Comparison of ENCODE assay signal across 14 cellular contexts in the genomic region with DNA sequence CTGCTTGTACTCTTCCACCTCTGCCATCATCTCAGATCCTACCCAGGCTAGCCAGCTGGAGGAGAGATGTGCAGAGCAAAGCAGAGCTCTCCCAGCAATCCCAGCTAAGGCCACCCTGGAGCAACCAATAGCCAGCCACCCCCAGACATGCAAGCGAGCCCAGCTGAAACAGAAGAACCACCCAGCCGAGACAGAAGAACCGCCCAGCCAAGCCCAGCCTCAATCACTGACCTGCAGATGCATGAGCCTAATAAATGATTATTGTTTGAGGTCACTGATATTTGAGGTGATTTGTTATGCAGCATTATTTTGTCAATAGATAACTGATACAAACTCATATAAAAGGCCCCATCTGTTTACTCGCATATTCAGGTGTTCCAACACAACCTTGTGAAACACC.
"Had no signal": no experiment of that assay in that cellular context is flagged by ENCODE, and none has a peak within 500 bp of the region (broad histone marks: within the 10 kb centered on the region; RNA-seq: fewer than 3 reads in every experiment).

No MANE protein-coding gene starts in this region.

- ATAC-seq: activated T-cell treated with anti-CD3 and anti-CD28 coated beads, Interleukin-2, amount 50 U/mL, for 72 hours; effector memory CD8-positive, alpha-beta T cell; psoas muscle; stimulated activated effector memory CD8-positive, alpha-beta T cell treated with anti-CD3 and anti-CD28 coated beads, Interleukin-12 subunit alpha, Interleukin-12 subunit beta, amount 100 ng/mL, for 72 hours had no signal

- H3K9me3 Mint-ChIP-seq: effector memory CD8-positive, alpha-beta T cell had no signal

- H3K27me3 ChIP-seq: SJSA1, tibial nerve had no signal

- H3K36me3 ChIP-seq: SJSA1, tibial nerve had no signal

- H3K4me3 ChIP-seq: psoas muscle, SJSA1, tibial nerve had no signal

- H3K36me3 Mint-ChIP-seq: stimulated activated effector memory CD8-positive, alpha-beta T cell treated with anti-CD3 and anti-CD28 coated beads, Interleukin-12 subunit alpha, Interleukin-12 subunit beta, amount 100 ng/mL, for 72 hours had no signal

- H3K27ac ChIP-seq: epithelial cell of prostate, psoas muscle had no signal

- DNase-seq: activated CD4-positive, alpha-beta T cell treated with anti-CD3 and anti-CD28 coated beads, Interleukin-2, amount 10 ng/mL, durations not matched to agents 7 days and 5 days; activated CD8-positive, alpha-beta memory T cell treated with anti-CD3 and anti-CD28 coated beads, Interleukin-2, amount 50 U/mL, for 48 hours; activated gamma-delta T cell; activated naive CD8-positive, alpha-beta T cell treated with anti-CD3 and anti-CD28 coated beads for 36 hours; activated T-cell treated with anti-CD3 and anti-CD28 coated beads, Interleukin-2, amount 50 U/mL, for 72 hours; cerebellar nuclear complex; effector memory CD8-positive, alpha-beta T cell; hippocampal formation; nephron progenitor cell; psoas muscle had no signal

- H3K4me3 Mint-ChIP-seq: activated CD4-positive, alpha-beta T cell treated with anti-CD3 and anti-CD28 coated beads, Interleukin-2, amount 10 ng/mL, durations not matched to agents 7 days and 5 days; activated naive CD8-positive, alpha-beta T cell treated with anti-CD3 and anti-CD28 coated beads for 36 hours; activated T-cell treated with anti-CD3 and anti-CD28 coated beads, Interleukin-2, amount 50 U/mL, for 72 hours; effector memory CD8-positive, alpha-beta T cell; stimulated activated effector memory CD8-positive, alpha-beta T cell treated with anti-CD3 and anti-CD28 coated beads, Interleukin-12 subunit alpha, Interleukin-12 subunit beta, amount 100 ng/mL, for 72 hours had no signal

- H3K27ac Mint-ChIP-seq: activated CD4-positive, alpha-beta T cell treated with anti-CD3 and anti-CD28 coated beads, Interleukin-2, amount 10 ng/mL, durations not matched to agents 7 days and 5 days; activated naive CD8-positive, alpha-beta T cell treated with anti-CD3 and anti-CD28 coated beads for 36 hours; activated T-cell treated with anti-CD3 and anti-CD28 coated beads, Interleukin-2, amount 50 U/mL, for 72 hours; effector memory CD8-positive, alpha-beta T cell; nephron progenitor cell; stimulated activated effector memory CD8-positive, alpha-beta T cell treated with anti-CD3 and anti-CD28 coated beads, Interleukin-12 subunit alpha, Interleukin-12 subunit beta, amount 100 ng/mL, for 72 hours had no signal

- H3K9me3 ChIP-seq: psoas muscle had no signal
